ENCODE assay signal across 15 cellular contexts in genomic region chr19:55248166-55248675, GRCh38. TPM values are rescaled to one million over a fixed set of nuclear protein-coding genes. Genes with fewer than 3 reads are reported as not detected.
DNase-seq lines count a peak whose midpoint lies in the region; ATAC-seq, FAIRE-seq and TF ChIP-seq lines count a peak whose summit lies in the region.
"Had no signal": no experiment of that assay in that cellular context is flagged by ENCODE, and none has a peak within 500 bp of the region (broad histone marks: within the 10 kb centered on the region; RNA-seq: fewer than 3 reads in every experiment).

No MANE protein-coding gene starts in this region.

- H3K36me3 Mint-ChIP-seq in activated naive CD4-positive, alpha-beta T cell treated with anti-CD3 and anti-CD28 coated beads, Interleukin-2, amount 10 ng/mL, durations not matched to agents 7 days and 5 days, result peaks cover 28% of the 10 kb centered on the region
- H3K36me3 Mint-ChIP-seq in osteocyte (ENCODE audit: unreplicated experiment), result peaks cover 10% of the 10 kb centered on the region

- H3K27me3 Mint-ChIP-seq in activated naive CD4-positive, alpha-beta T cell treated with anti-CD3 and anti-CD28 coated beads, Interleukin-2, amount 10 ng/mL, durations not matched to agents 7 days and 5 days, result no peaks in the 10 kb centered on the region
- no peaks in the 10 kb centered on the region for H3K27me3 Mint-ChIP-seq in osteocyte (ENCODE audit: unreplicated experiment)

- H3K9ac ChIP-seq in K562 (ENCODE audit: insufficient read depth in 1 of 2, low read depth in 2 of 2, low read length in 2 of 2), result peak overlapping the region in 1 of 2 experiments; percentile 74; a peak in 2 of 4 replicates

- no peak overlapping the region for H3K27ac ChIP-seq in K562 (ENCODE audit: extremely low read depth, low read depth, low read length)
- H3K27ac ChIP-seq: SJCRH30, WERI-Rb-1 had no signal

- intact Hi-C loops in K562 (cut with micrococcal nuclease), result no loop called here

- H3K4me1 ChIP-seq in K562 (replicated peaks in 1 of 2; ENCODE audit: control insufficient read depth in 2 of 2, insufficient read depth in 2 of 2, low read length in 2 of 2), result peaks cover 7 to 38% of the 10 kb centered on the region in 2 experiments; a peak in 4 of 5 replicates
- H3K4me1 ChIP-seq: SJCRH30 had no signal

- H3K9me1 ChIP-seq in K562 (ENCODE audit: control insufficient read depth, insufficient read depth, low read length), result peaks cover 3% of the 10 kb centered on the region

- TF ChIP-seq EP300 in K562 (IDR thresholded peaks at IDR 0.05; ENCODE audit: low read length), result no peak

- H3K36me3 ChIP-seq in K562 (ENCODE audit: control insufficient read depth, insufficient read depth, low read length), result peaks cover 93% of the 10 kb centered on the region

- no peak for TF ChIP-seq RAD21 in K562 (CRISPR knock-in tag; conservative IDR thresholded peaks at IDR 0.05 in 1 of 2, IDR thresholded peaks at IDR 0.05 in 1 of 2)

- H4K20me1 ChIP-seq in K562 (replicated peaks; ENCODE audit: control insufficient read depth, insufficient read depth, low read length), result peaks cover 49% of the 10 kb centered on the region

- no peak overlapping the region for H2AFZ ChIP-seq in K562 (ENCODE audit: low read depth, low read length)

- H3K4me3 ChIP-seq in K562, result no peak overlapping the region
- H3K4me3 ChIP-seq: SJCRH30 had no signal

- peaks cover 42% of the 10 kb centered on the region for H3K4me1 Mint-ChIP-seq in activated naive CD4-positive, alpha-beta T cell treated with anti-CD3 and anti-CD28 coated beads, Interleukin-2, amount 10 ng/mL, durations not matched to agents 7 days and 5 days
- H3K4me1 Mint-ChIP-seq in osteocyte (ENCODE audit: unreplicated experiment), result peaks cover 22% of the 10 kb centered on the region

- 70% methylated on average over 9 of the region's 10 CpGs for WGBS in K562 (ENCODE audit: insufficient coverage, low coverage, missing lambda C conversion rate)

- no peak for TF ChIP-seq CTCF in K562 (IDR thresholded peaks at IDR 0.05 in 2 of 3, conservative IDR thresholded peaks at IDR 0.05 in 1 of 3; ENCODE audit: insufficient read depth in 2 of 3, low read depth in 1 of 3, low read length in 3 of 3)
- no peak for TF ChIP-seq CTCF in osteocyte (IDR thresholded peaks at IDR 0.05)

- H3K4me3 Mint-ChIP-seq in activated naive CD4-positive, alpha-beta T cell treated with anti-CD3 and anti-CD28 coated beads, Interleukin-2, amount 10 ng/mL, durations not matched to agents 7 days and 5 days, result no peak overlapping the region
- no peak overlapping the region for H3K4me3 Mint-ChIP-seq in osteocyte (ENCODE audit: unreplicated experiment)

- POLR2A ChIA-PET in K562 (lab: Yijun Ruan, JAX), result interaction anchor here (0.6 to 2.9 kb wide), 6 partner anchors 9 to 407 kb away, joined by 3 to 26 read pairs (median 4); partner anchors contain the start of genes PPP6R1 and U2AF2

- no peaks in the 10 kb centered on the region for H3K9me3 ChIP-seq in K562 (replicated peaks; ENCODE audit: control insufficient read depth, insufficient read depth, low read depth, low read length)
- H3K9me3 ChIP-seq: SJCRH30 had no signal

- H3K79me2 ChIP-seq in K562 (ENCODE audit: control insufficient read depth, insufficient read depth, low read length), result peaks cover 62% of the 10 kb centered on the region

- CTCF ChIA-PET in activated naive CD4-positive, alpha-beta T cell treated with anti-CD3 and anti-CD28 coated beads, Interleukin-2, amount 10 ng/mL, durations not matched to agents 7 days and 5 days (lab: Charles Lee), result interaction anchor here (1.0 kb wide), 1 partner anchor 42 kb away, joined by 3 read pairs; no protein-coding TSS in a partner anchor
- CTCF ChIA-PET in K562 (lab: Yijun Ruan, JAX; ENCODE audit: low intra/inter-chr PET ratio), result no interaction called here

- H3K27ac Mint-ChIP-seq in activated naive CD4-positive, alpha-beta T cell treated with anti-CD3 and anti-CD28 coated beads, Interleukin-2, amount 10 ng/mL, durations not matched to agents 7 days and 5 days, result peak overlapping the region; percentile 42
- peak overlapping the region; percentile 62 for H3K27ac Mint-ChIP-seq in osteocyte (ENCODE audit: unreplicated experiment)

- no peaks in the 10 kb centered on the region for H3K9me3 Mint-ChIP-seq in activated naive CD4-positive, alpha-beta T cell treated with anti-CD3 and anti-CD28 coated beads, Interleukin-2, amount 10 ng/mL, durations not matched to agents 7 days and 5 days
- H3K9me3 Mint-ChIP-seq in osteocyte (ENCODE audit: unreplicated experiment), result no peaks in the 10 kb centered on the region

- no peaks in the 10 kb centered on the region; a peak in 1 of 5 replicates for H3K27me3 ChIP-seq in K562 (ENCODE audit: control insufficient read depth in 2 of 2, insufficient read depth in 2 of 2, low read length in 2 of 2)
- H3K27me3 ChIP-seq: SJCRH30 had no signal

- no peak; the same call in 1 of the 3 replicates for ATAC-seq in K562

- no TSS peak for BruUV-seq in K562 (replicated peaks; lab: Mats Ljungman, UMichigan)

- no peak for FAIRE-seq in K562 (lab: Jason Lieb, UNC)
- FAIRE-seq: GM19239, HTR-8/SVneo, small intestine had no signal

- DNase-seq in activated naive CD4-positive, alpha-beta T cell treated with anti-CD3 and anti-CD28 coated beads, Interleukin-2, amount 10 ng/mL, durations not matched to agents 7 days and 5 days, result no peak
- DNase-seq in activated naive CD4-positive, alpha-beta T cell treated with anti-CD3 and anti-CD28 coated beads, Interleukin-2, amount 50 U/mL, for 16 hours, result no peak
- DNase-seq in K562 (ENCODE audit: extremely low read depth in 1 of 4, low spot score in 3 of 4) (no peak), osteocyte (ENCODE audit: extremely low spot score, unreplicated experiment) (no peak), DMS 273 (lab: John Stamatoyannopoulos, UW; ENCODE audit: unreplicated experiment) (no peak)
- DNase-seq in effector CD8-positive, alpha-beta T cell (lab: John Stamatoyannopoulos, UW), result no peak
- DNase-seq: ACHN, cerebellar nuclear complex, NCI-H1105, NCI-H524 treated with DMSO at 0.1 percent for 48 hours, SJCRH30, WERI-Rb-1 had no signal

- in situ Hi-C loops in K562 (cut with MboI), result no loop called here

- TF ChIP-seq POLR2A in K562 (conservative IDR thresholded peaks at IDR 0.05), result no peak

- no peak overlapping the region for H3K4me2 ChIP-seq in K562 (ENCODE audit: insufficient read depth, low read length)

RNA-seq across cellular contexts. Expression of gene PPP6R1, which starts 10.6 kb away (rescaled TPM):
- 138 and 331 TPM in 2 replicates for total RNA-seq in K562 (2011; cell fraction: chromatin; rRNA removed; ENCODE audit: low replicate concordance)
- total RNA-seq in K562 (2011; cell fraction: nucleolus; rRNA removed), result 170 and 181 TPM in 2 replicates
- total RNA-seq in K562 (2011; cell fraction: nucleoplasm; rRNA removed), result 119 and 126 TPM in 2 replicates
- total RNA-seq in K562 (2014; rRNA removed) (58.3 and 78.9 TPM in 2 replicates), K562 (2014; rRNA removed; fragmentation: Illumina TruSeq; extraction: Trizol) (25.5 and 28.1 TPM in 2 replicates), K562 (2015; rRNA removed; fragmentation: Illumina TruSeq; extraction: Trizol) (37.2 and 39.6 TPM in 2 replicates), K562 (2021) (115 and 135 TPM in 2 replicates), osteocyte (63.0 and 67.1 TPM in 2 replicates)
- polyA plus RNA-seq in K562 (2011; rRNA removed) (37.0 and 59.5 TPM in 2 replicates), K562 (2014; fragmentation: Illumina TruSeq; extraction: Trizol) (42.6 and 75.6 TPM in 2 replicates), K562 (2014; fragmentation: Nextera tagmentation; extraction: Ambion mirVana) (under 1 TPM; 0.48 to 0.89 TPM), K562 (2014; rRNA removed) (72.9 and 82.6 TPM in 2 replicates)
- 51.6 and 73.6 TPM in 2 replicates for polyA plus RNA-seq in K562 (2011; cell fraction: cytosol; rRNA removed)
- 101 and 109 TPM in 2 replicates for polyA plus RNA-seq in K562 (2011; cell fraction: nucleus; rRNA removed)
- 69.7 and 88.1 TPM in 2 replicates for polyA plus RNA-seq in K562 (2012)
- 47.1 and 60.9 TPM in 2 replicates for polyA minus RNA-seq in K562 (2011; rRNA and poly(A)+ RNA removed)
- polyA minus RNA-seq in K562 (2011; cell fraction: cytosol; rRNA and poly(A)+ RNA removed), result 68.7 and 77.1 TPM in 2 replicates
- polyA minus RNA-seq in K562 (2011; cell fraction: nucleus; rRNA and poly(A)+ RNA removed), result 31.9 and 52.0 TPM in 2 replicates

RNA-seq across cellular contexts. Expression of gene TMEM86B, which starts 19.7 kb away (rescaled TPM):
- 8.0 and 35.1 TPM in 2 replicates for total RNA-seq in K562 (2011; cell fraction: chromatin; rRNA removed; ENCODE audit: low replicate concordance)
- 26.1 and 32.9 TPM in 2 replicates for total RNA-seq in K562 (2011; cell fraction: nucleolus; rRNA removed)
- 13.7 and 16.3 TPM in 2 replicates for total RNA-seq in K562 (2011; cell fraction: nucleoplasm; rRNA removed)
- 3.9 and 4.6 TPM in 2 replicates for total RNA-seq in K562 (2014; rRNA removed)
- total RNA-seq in K562 (2014; rRNA removed; fragmentation: Illumina TruSeq; extraction: Trizol), result 0.19 and 0.55 TPM in 2 replicates
- total RNA-seq in K562 (2015; rRNA removed; fragmentation: Illumina TruSeq; extraction: Trizol), result 2.1 TPM in 2 replicates
- 5.7 and 6.3 TPM in 2 replicates for total RNA-seq in K562 (2021)
- 1.3 and 3.2 TPM in 2 replicates for polyA plus RNA-seq in K562 (2011; rRNA removed)
- 2.8 and 7.3 TPM in 2 replicates for polyA plus RNA-seq in K562 (2011; cell fraction: cytosol; rRNA removed)
- 23.8 and 45.7 TPM in 2 replicates for polyA plus RNA-seq in K562 (2011; cell fraction: nucleus; rRNA removed)
- 5.1 and 12.3 TPM in 2 replicates for polyA plus RNA-seq in K562 (2012)
- 2.2 and 5.1 TPM in 2 replicates for polyA plus RNA-seq in K562 (2014; fragmentation: Illumina TruSeq; extraction: Trizol)
- under 1 TPM; 0.28 to 0.41 TPM for polyA plus RNA-seq in K562 (2014; fragmentation: Nextera tagmentation; extraction: Ambion mirVana)
- polyA plus RNA-seq in K562 (2014; rRNA removed), result 6.2 and 7.9 TPM in 2 replicates
- 0.81 and 1.5 TPM in 2 replicates for polyA minus RNA-seq in K562 (2011; rRNA and poly(A)+ RNA removed)
- 1.2 TPM in 1 of 2 replicates, not detected in the other for polyA minus RNA-seq in K562 (2011; cell fraction: cytosol; rRNA and poly(A)+ RNA removed)
- 4.4 and 5.9 TPM in 2 replicates for polyA minus RNA-seq in K562 (2011; cell fraction: nucleus; rRNA and poly(A)+ RNA removed)
- total RNA-seq in osteocyte, result 2.9 and 3.2 TPM in 2 replicates

RNA-seq across cellular contexts. Expression of gene HSPBP1, which starts 31.7 kb away (rescaled TPM):
- 1.8 and 7.4 TPM in 2 replicates for total RNA-seq in K562 (2011; cell fraction: chromatin; rRNA removed; ENCODE audit: low replicate concordance)
- total RNA-seq in K562 (2011; cell fraction: nucleolus; rRNA removed), result 14.1 and 16.0 TPM in 2 replicates
- total RNA-seq in K562 (2011; cell fraction: nucleoplasm; rRNA removed), result 5.8 and 8.5 TPM in 2 replicates
- total RNA-seq in K562 (2014; rRNA removed) (54.6 and 63.3 TPM in 2 replicates), K562 (2014; rRNA removed; fragmentation: Illumina TruSeq; extraction: Trizol) (12.3 and 13.9 TPM in 2 replicates), K562 (2015; rRNA removed; fragmentation: Illumina TruSeq; extraction: Trizol) (38.7 and 41.3 TPM in 2 replicates), K562 (2021) (81.3 and 85.8 TPM in 2 replicates), osteocyte (29.8 and 33.2 TPM in 2 replicates)
- polyA plus RNA-seq in K562 (2011; rRNA removed) (20.6 and 30.4 TPM in 2 replicates), K562 (2014; fragmentation: Illumina TruSeq; extraction: Trizol) (21.8 and 37.7 TPM in 2 replicates), K562 (2014; fragmentation: Nextera tagmentation; extraction: Ambion mirVana) (1 to 10 TPM in 1 of 2 experiments, under 1 TPM in 1; 0.83 to 1.5 TPM), K562 (2014; rRNA removed) (59.0 and 62.3 TPM in 2 replicates)
- polyA plus RNA-seq in K562 (2011; cell fraction: cytosol; rRNA removed), result 38.3 and 103 TPM in 2 replicates
- 17.4 and 24.9 TPM in 2 replicates for polyA plus RNA-seq in K562 (2011; cell fraction: nucleus; rRNA removed)
- 67.2 and 80.0 TPM in 2 replicates for polyA plus RNA-seq in K562 (2012)
- polyA minus RNA-seq in K562 (2011; rRNA and poly(A)+ RNA removed), result 5.2 and 9.1 TPM in 2 replicates
- polyA minus RNA-seq in K562 (2011; cell fraction: cytosol; rRNA and poly(A)+ RNA removed), result 23.1 and 31.8 TPM in 2 replicates
- 6.2 and 6.8 TPM in 2 replicates for polyA minus RNA-seq in K562 (2011; cell fraction: nucleus; rRNA and poly(A)+ RNA removed)

RNA-seq across cellular contexts. Expression of gene BRSK1, which starts 35.6 kb away (rescaled TPM):
- total RNA-seq in K562 (2011; cell fraction: chromatin; rRNA removed; ENCODE audit: low replicate concordance), result 28.5 and 48.4 TPM in 2 replicates
- total RNA-seq in K562 (2011; cell fraction: nucleolus; rRNA removed), result 21.7 and 25.3 TPM in 2 replicates
- 13.4 and 18.0 TPM in 2 replicates for total RNA-seq in K562 (2011; cell fraction: nucleoplasm; rRNA removed)
- total RNA-seq in K562 (2014; rRNA removed), result 3.8 and 5.0 TPM in 2 replicates
- total RNA-seq in K562 (2014; rRNA removed; fragmentation: Illumina TruSeq; extraction: Trizol), result 1.6 and 1.7 TPM in 2 replicates
- total RNA-seq in K562 (2015; rRNA removed; fragmentation: Illumina TruSeq; extraction: Trizol), result 1.3 and 1.7 TPM in 2 replicates
- 5.6 and 8.1 TPM in 2 replicates for total RNA-seq in K562 (2021)
- polyA plus RNA-seq in K562 (2011; rRNA removed), result 3.5 and 3.6 TPM in 2 replicates
- polyA plus RNA-seq in K562 (2011; cell fraction: cytosol; rRNA removed), result 4.7 and 5.3 TPM in 2 replicates
- 46.8 and 66.1 TPM in 2 replicates for polyA plus RNA-seq in K562 (2011; cell fraction: nucleus; rRNA removed)
- polyA plus RNA-seq in K562 (2012), result 4.6 and 18.4 TPM in 2 replicates
- 4.3 and 4.5 TPM in 2 replicates for polyA plus RNA-seq in K562 (2014; fragmentation: Illumina TruSeq; extraction: Trizol)
- polyA plus RNA-seq in K562 (2014; fragmentation: Nextera tagmentation; extraction: Ambion mirVana), result not detected
- polyA plus RNA-seq in K562 (2014; rRNA removed), result 9.3 and 9.8 TPM in 2 replicates
- 1.7 and 2.2 TPM in 2 replicates for polyA minus RNA-seq in K562 (2011; rRNA and poly(A)+ RNA removed)
- 1.1 and 2.1 TPM in 2 replicates for polyA minus RNA-seq in K562 (2011; cell fraction: cytosol; rRNA and poly(A)+ RNA removed)
- polyA minus RNA-seq in K562 (2011; cell fraction: nucleus; rRNA and poly(A)+ RNA removed), result 7.0 and 11.6 TPM in 2 replicates
- 18.0 and 23.9 TPM in 2 replicates for total RNA-seq in osteocyte

RNA-seq across cellular contexts. Expression of gene PTPRH, which starts 38.9 kb away (rescaled TPM):
- total RNA-seq in K562 (2011; cell fraction: chromatin; rRNA removed; ENCODE audit: low replicate concordance), result 57.9 and 171 TPM in 2 replicates
- 67.1 and 78.4 TPM in 2 replicates for total RNA-seq in K562 (2011; cell fraction: nucleolus; rRNA removed)
- 53.0 and 59.6 TPM in 2 replicates for total RNA-seq in K562 (2011; cell fraction: nucleoplasm; rRNA removed)
- total RNA-seq in K562 (2014; rRNA removed) (24.0 and 36.5 TPM in 2 replicates), K562 (2014; rRNA removed; fragmentation: Illumina TruSeq; extraction: Trizol) (14.7 and 17.6 TPM in 2 replicates), K562 (2015; rRNA removed; fragmentation: Illumina TruSeq; extraction: Trizol) (18.6 and 19.0 TPM in 2 replicates), K562 (2021) (25.5 and 26.4 TPM in 2 replicates), osteocyte (0.31 TPM in 1 of 2 replicates, not detected in the other)
- polyA plus RNA-seq in K562 (2011; rRNA removed) (33.6 and 34.3 TPM in 2 replicates), K562 (2014; fragmentation: Illumina TruSeq; extraction: Trizol) (31.2 and 33.2 TPM in 2 replicates), K562 (2014; fragmentation: Nextera tagmentation; extraction: Ambion mirVana) (1 to 10 TPM in 1 of 2 experiments, under 1 TPM in 1; 0.87 to 2.9 TPM), K562 (2014; rRNA removed) (22.7 and 22.8 TPM in 2 replicates)
- 31.6 and 38.9 TPM in 2 replicates for polyA plus RNA-seq in K562 (2011; cell fraction: cytosol; rRNA removed)
- polyA plus RNA-seq in K562 (2011; cell fraction: nucleus; rRNA removed), result 66.1 and 111 TPM in 2 replicates
- 19.2 and 61.5 TPM in 2 replicates for polyA plus RNA-seq in K562 (2012)
- polyA minus RNA-seq in K562 (2011; rRNA and poly(A)+ RNA removed), result 34.7 and 44.2 TPM in 2 replicates
- polyA minus RNA-seq in K562 (2011; cell fraction: cytosol; rRNA and poly(A)+ RNA removed), result 15.8 and 20.3 TPM in 2 replicates
- polyA minus RNA-seq in K562 (2011; cell fraction: nucleus; rRNA and poly(A)+ RNA removed), result 46.6 and 47.5 TPM in 2 replicates
